Comparison of ENCODE assay signal across 2 cellular contexts in the genomic region with DNA sequence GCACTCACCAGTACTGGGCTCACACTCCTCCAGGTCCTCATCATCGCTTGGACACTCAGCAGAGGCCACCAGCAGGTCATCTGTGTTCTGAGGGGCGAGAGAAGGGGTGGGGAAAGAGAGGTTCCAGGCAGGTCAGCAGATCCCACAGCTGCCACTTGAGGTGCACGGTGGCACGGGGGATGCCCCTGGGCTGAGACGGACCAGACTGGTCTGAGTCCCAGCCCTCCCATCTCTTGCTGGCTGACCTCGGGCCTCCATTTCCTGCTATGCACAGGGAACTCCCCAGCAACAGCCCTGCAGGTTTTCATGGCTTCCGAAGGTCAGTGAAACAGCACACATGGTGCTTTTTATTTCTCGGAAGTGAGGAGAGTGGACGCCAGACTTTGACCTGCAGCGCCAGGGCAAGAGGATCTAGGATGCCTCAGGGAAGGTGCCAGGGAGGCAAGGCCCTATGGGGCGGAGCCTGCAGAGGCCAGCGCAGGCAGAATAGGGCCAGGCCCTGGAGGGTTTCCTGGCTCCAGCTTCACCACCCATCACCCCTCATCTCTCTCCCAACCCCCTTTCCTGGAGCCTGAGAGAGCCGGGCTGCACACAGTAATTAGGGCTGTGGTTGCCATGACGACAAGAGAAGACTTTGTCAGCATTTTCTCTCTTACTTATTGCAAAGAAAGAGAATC.
TF ChIP-seq lines count a peak whose summit lies in the region.

No MANE protein-coding gene starts in this region.

TF ChIP-seq in SK-N-SH, 30 proteins besides CTCF, POLR2A, EP300 and RAD21 (continued from another document):
- TF ChIP-seq, protein P1, sequence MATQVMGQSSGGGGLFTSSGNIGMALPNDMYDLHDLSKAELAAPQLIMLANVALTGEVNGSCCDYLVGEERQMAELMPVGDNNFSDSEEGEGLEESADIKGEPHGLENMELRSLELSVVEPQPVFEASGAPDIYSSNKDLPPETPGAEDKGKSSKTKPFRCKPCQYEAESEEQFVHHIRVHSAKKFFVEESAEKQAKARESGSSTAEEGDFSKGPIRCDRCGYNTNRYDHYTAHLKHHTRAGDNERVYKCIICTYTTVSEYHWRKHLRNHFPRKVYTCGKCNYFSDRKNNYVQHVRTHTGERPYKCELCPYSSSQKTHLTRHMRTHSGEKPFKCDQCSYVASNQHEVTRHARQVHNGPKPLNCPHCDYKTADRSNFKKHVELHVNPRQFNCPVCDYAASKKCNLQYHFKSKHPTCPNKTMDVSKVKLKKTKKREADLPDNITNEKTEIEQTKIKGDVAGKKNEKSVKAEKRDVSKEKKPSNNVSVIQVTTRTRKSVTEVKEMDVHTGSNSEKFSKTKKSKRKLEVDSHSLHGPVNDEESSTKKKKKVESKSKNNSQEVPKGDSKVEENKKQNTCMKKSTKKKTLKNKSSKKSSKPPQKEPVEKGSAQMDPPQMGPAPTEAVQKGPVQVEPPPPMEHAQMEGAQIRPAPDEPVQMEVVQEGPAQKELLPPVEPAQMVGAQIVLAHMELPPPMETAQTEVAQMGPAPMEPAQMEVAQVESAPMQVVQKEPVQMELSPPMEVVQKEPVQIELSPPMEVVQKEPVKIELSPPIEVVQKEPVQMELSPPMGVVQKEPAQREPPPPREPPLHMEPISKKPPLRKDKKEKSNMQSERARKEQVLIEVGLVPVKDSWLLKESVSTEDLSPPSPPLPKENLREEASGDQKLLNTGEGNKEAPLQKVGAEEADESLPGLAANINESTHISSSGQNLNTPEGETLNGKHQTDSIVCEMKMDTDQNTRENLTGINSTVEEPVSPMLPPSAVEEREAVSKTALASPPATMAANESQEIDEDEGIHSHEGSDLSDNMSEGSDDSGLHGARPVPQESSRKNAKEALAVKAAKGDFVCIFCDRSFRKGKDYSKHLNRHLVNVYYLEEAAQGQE (IDR thresholded peaks at IDR 0.05; ENCODE audit: low read depth, low read length) = no peak
- TF ChIP-seq POLR2AphosphoS5 (IDR thresholded peaks at IDR 0.05; ENCODE audit: low read depth, low read length) (no peak), MXI1 (IDR thresholded peaks at IDR 0.05; ENCODE audit: low read depth, low read length) (no peak; the same call in 1 of the 2 replicates)
- TF ChIP-seq, protein P2, sequence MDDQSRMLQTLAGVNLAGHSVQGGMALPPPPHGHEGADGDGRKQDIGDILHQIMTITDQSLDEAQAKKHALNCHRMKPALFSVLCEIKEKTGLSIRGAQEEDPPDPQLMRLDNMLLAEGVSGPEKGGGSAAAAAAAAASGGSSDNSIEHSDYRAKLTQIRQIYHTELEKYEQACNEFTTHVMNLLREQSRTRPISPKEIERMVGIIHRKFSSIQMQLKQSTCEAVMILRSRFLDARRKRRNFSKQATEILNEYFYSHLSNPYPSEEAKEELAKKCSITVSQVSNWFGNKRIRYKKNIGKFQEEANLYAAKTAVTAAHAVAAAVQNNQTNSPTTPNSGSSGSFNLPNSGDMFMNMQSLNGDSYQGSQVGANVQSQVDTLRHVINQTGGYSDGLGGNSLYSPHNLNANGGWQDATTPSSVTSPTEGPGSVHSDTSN (IDR thresholded peaks at IDR 0.05) = no peak

TF ChIP-seq in SK-N-SH treated with all-trans-retinoic acid at 6 μM for 48 hours, 23 proteins besides CTCF, POLR2A, EP300 and RAD21 (continued from another document):
- TF ChIP-seq CSRNP3 (CRISPR knock-in tag; IDR thresholded peaks at IDR 0.05) (no peak), ZNF565 (CRISPR knock-in tag; conservative IDR thresholded peaks at IDR 0.05; ENCODE audit: low read depth) (no peak), TCF4 (CRISPR knock-in tag; IDR thresholded peaks at IDR 0.05; ENCODE audit: borderline replicate concordance) (no peak), BACH2 (CRISPR knock-in tag; IDR thresholded peaks at IDR 0.05; ENCODE audit: borderline replicate concordance) (no peak), SNAI2 (CRISPR knock-in tag; IDR thresholded peaks at IDR 0.05) (no peak), RARB (CRISPR knock-in tag; IDR thresholded peaks at IDR 0.05) (no peak), TSHZ2 (CRISPR knock-in tag; IDR thresholded peaks at IDR 0.05) (no peak; the same call in 1 of the 2 replicates), GLIS3 (CRISPR knock-in tag; IDR thresholded peaks at IDR 0.05) (no peak), ZFP30 (CRISPR knock-in tag; IDR thresholded peaks at IDR 0.05) (no peak)
- TF ChIP-seq, protein P3, sequence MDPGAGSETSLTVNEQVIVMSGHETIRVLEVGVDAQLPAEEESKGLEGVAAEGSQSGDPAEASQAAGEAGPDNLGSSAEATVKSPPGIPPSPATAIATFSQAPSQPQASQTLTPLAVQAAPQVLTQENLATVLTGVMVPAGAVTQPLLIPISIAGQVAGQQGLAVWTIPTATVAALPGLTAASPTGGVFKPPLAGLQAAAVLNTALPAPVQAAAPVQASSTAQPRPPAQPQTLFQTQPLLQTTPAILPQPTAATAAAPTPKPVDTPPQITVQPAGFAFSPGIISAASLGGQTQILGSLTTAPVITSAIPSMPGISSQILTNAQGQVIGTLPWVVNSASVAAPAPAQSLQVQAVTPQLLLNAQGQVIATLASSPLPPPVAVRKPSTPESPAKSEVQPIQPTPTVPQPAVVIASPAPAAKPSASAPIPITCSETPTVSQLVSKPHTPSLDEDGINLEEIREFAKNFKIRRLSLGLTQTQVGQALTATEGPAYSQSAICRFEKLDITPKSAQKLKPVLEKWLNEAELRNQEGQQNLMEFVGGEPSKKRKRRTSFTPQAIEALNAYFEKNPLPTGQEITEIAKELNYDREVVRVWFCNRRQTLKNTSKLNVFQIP (CRISPR knock-in tag; IDR thresholded peaks at IDR 0.05; ENCODE audit: borderline replicate concordance, low read depth) = no peak
